8 cellular contexts compared by ENCODE assay signal in the genomic region with DNA sequence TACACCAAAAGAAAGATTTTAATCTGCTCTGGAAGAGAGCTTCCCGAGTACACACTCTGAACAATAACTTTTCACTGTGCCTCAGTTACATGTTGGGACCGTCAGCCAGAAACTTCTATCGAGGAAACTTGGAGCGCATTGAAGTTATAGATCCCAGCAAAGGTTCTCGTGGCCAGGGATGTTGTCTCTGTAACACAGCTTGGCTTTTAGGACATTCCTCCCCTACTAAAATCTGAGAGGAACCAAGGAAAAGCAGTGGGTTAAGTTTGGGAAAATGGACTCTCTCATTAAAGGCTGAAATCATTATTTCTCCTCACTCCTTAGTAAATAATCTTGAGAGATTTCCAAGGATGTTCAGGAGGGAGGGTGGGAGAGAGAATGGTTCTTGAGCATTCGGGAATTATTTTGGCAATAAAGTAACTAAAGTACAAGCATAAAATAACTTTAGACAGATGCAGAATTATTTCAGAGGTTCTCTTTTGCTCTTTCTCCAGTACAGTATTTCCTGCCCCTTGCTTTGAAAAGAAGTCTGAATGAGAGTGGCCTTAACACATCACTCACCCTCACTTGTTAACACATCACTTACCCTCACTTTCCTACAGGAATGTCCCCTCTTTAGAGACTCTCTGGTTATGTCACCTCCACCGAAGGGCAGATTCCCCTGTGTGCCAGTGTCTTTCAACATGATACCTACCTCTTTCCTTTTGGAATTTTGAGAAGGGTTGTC. TPM values are rescaled to one million over a fixed set of nuclear protein-coding genes. Genes with fewer than 3 reads are reported as not detected.
DNase-seq lines count a peak whose midpoint lies in the region; TF ChIP-seq lines count a peak whose summit lies in the region.

No MANE protein-coding gene starts in this region.

- H3K4me3 Mint-ChIP-seq in endodermal cell, result peak overlapping the region; percentile 74

- H2BK12ac ChIP-seq in trophoblast cell (ENCODE audit: low read length), result no peak overlapping the region

- H3K9me3 ChIP-seq in endodermal cell (ENCODE audit: control insufficient read depth, low read length) (no peaks in the 10 kb centered on the region), parathyroid adenoma (ENCODE audit: control insufficient read depth, low read length) (no peaks in the 10 kb centered on the region), trophoblast cell (ENCODE audit: insufficient read depth, low read depth, low read length) (peaks cover 2% of the 10 kb centered on the region)

- H3K79me2 ChIP-seq in parathyroid adenoma, result no peaks in the 10 kb centered on the region
- H3K79me2 ChIP-seq in trophoblast cell (ENCODE audit: control insufficient read depth, insufficient read depth, low read length, poor library complexity), result no peaks in the 10 kb centered on the region

- TF ChIP-seq CTCF in endodermal cell (conservative IDR thresholded peaks at IDR 0.05) (no peak), parathyroid adenoma (IDR thresholded peaks at IDR 0.05) (no peak), RWPE1 (conservative IDR thresholded peaks at IDR 0.05; ENCODE audit: low read depth) (no peak)

- no peak overlapping the region for H3K4ac ChIP-seq in trophoblast cell (ENCODE audit: low read depth, low read length)

- no peak overlapping the region for H3K14ac ChIP-seq in trophoblast cell (ENCODE audit: low read length)

- no peak overlapping the region for H3K9ac ChIP-seq in endodermal cell (ENCODE audit: extremely low read depth, low read length, poor library complexity, severe bottlenecking)
- H3K9ac ChIP-seq in parathyroid adenoma, result no peak overlapping the region
- no peak overlapping the region for H3K9ac ChIP-seq in trophoblast cell (ENCODE audit: low read length)

- H3K4me1 ChIP-seq in endodermal cell (ENCODE audit: control insufficient read depth, insufficient read depth, low read length), result peaks cover 2% of the 10 kb centered on the region
- peaks cover 26% of the 10 kb centered on the region for H3K4me1 ChIP-seq in parathyroid adenoma
- H3K4me1 ChIP-seq in trophoblast cell (ENCODE audit: control insufficient read depth in 1 of 2, insufficient read depth in 2 of 2, low read length in 2 of 2), result peaks cover 6 to 11% of the 10 kb centered on the region in 2 experiments

- peak overlapping the region; percentile 95 for H3K4me2 ChIP-seq in parathyroid adenoma (ENCODE audit: low read length)
- no peak overlapping the region for H3K4me2 ChIP-seq in trophoblast cell (ENCODE audit: low read length)

- no peak overlapping the region for H3K27ac Mint-ChIP-seq in endodermal cell

- H4K91ac ChIP-seq in trophoblast cell (ENCODE audit: low read depth, low read length), result no peak overlapping the region

- peaks cover 27% of the 10 kb centered on the region for H3K4me1 Mint-ChIP-seq in endodermal cell

- 4 to 19% methylated on average over 4 to 7 of the region's 7 CpGs for WGBS in endodermal cell (ENCODE audit: insufficient coverage in 1 of 2, insufficient read length in 1 of 2), 2 experiments
- no CpG with 5 or more reads among the region's 7 CpGs for WGBS in trophoblast cell (ENCODE audit: extremely low coverage, insufficient coverage, insufficient read length)

- H2BK5ac ChIP-seq in trophoblast cell (ENCODE audit: low read depth, low read length, poor library complexity), result no peak overlapping the region

- H2AK5ac ChIP-seq in trophoblast cell (ENCODE audit: low read length), result no peak overlapping the region

- H4K8ac ChIP-seq in trophoblast cell (ENCODE audit: low read depth, low read length), result no peak overlapping the region

- peak; percentile 28 for DNase-seq in DMS79 (lab: John Stamatoyannopoulos, UW)
- DNase-seq in NCI-H748 (lab: John Stamatoyannopoulos, UW; ENCODE audit: unreplicated experiment), result peak; percentile 54
- no peak for DNase-seq in endodermal cell
- no peak for DNase-seq in RWPE1 (ENCODE audit: low spot score)
- DNase-seq in SIG-M5 treated with dmso at 0.1 percent for 504 hours (lab: John Stamatoyannopoulos, UW; ENCODE audit: unreplicated experiment), result no peak
- DNase-seq in NCI-H524 treated with DMSO at 0.1 percent for 48 hours (lab: John Stamatoyannopoulos, UW), result no peak
- DNase-seq in trophoblast cell, result no peak

- no peak overlapping the region for H2BK120ac ChIP-seq in trophoblast cell (ENCODE audit: insufficient read depth, low read length, poor library complexity)

- no peak overlapping the region for H3K23ac ChIP-seq in trophoblast cell (ENCODE audit: low read length)

- peak overlapping the region; percentile 71 for H3K4me3 ChIP-seq in endodermal cell (ENCODE audit: low read length)
- H3K4me3 ChIP-seq in parathyroid adenoma (ENCODE audit: low read depth, low read length), result peak overlapping the region; percentile 33
- no peak overlapping the region for H3K4me3 ChIP-seq in trophoblast cell (ENCODE audit: low read depth, low read length)

- no peak overlapping the region for H3K27ac ChIP-seq in endodermal cell (ENCODE audit: low read depth, low read length)
- peak overlapping the region; percentile 87 for H3K27ac ChIP-seq in parathyroid adenoma
- no peak overlapping the region; the same call in 1 of the 2 replicates for H3K27ac ChIP-seq in RWPE1
- H3K27ac ChIP-seq in trophoblast cell (ENCODE audit: low read depth, low read length), result no peak overlapping the region

- H3K36me3 ChIP-seq in endodermal cell (ENCODE audit: control insufficient read depth, insufficient read depth, low read length) (no peaks in the 10 kb centered on the region), parathyroid adenoma (ENCODE audit: control insufficient read depth, insufficient read depth, low read length) (no peaks in the 10 kb centered on the region), trophoblast cell (ENCODE audit: control insufficient read depth in 1 of 2, insufficient read depth in 2 of 2, low read length in 2 of 2) (no peaks in the 10 kb centered on the region)

- H3K27me3 ChIP-seq in endodermal cell (ENCODE audit: control insufficient read depth, insufficient read depth, low read length, poor library complexity, severe bottlenecking), result peaks cover 68% of the 10 kb centered on the region
- no peaks in the 10 kb centered on the region for H3K27me3 ChIP-seq in parathyroid adenoma (ENCODE audit: control insufficient read depth, insufficient read depth, low read length)
- peaks cover 35% of the 10 kb centered on the region for H3K27me3 ChIP-seq in trophoblast cell (ENCODE audit: insufficient read depth, low read length)

- H2AFZ ChIP-seq in parathyroid adenoma, result peak overlapping the region; percentile 45
- H2AFZ ChIP-seq in trophoblast cell (ENCODE audit: insufficient read depth, low read length, poor library complexity), result no peak overlapping the region

- H3K27me3 Mint-ChIP-seq in endodermal cell (ENCODE audit: insufficient read depth), result peaks cover 62% of the 10 kb centered on the region

- CTCF ChIA-PET in RWPE1 (lab: Yijun Ruan, JAX), result interaction anchor here (0.5 to 0.7 kb wide), 6 partner anchors 14 to 1363 kb away, joined by 3 to 5 read pairs (median 4); no protein-coding TSS in a partner anchor

- H3K36me3 Mint-ChIP-seq in endodermal cell (ENCODE audit: low read depth), result no peaks in the 10 kb centered on the region

- POLR2A ChIA-PET in RWPE1 (lab: Yijun Ruan, JAX; ENCODE audit: low non-redundant PET), result no interaction called here

- H3K79me1 ChIP-seq in trophoblast cell (ENCODE audit: low read length), result no peaks in the 10 kb centered on the region

- no peak overlapping the region for H3K18ac ChIP-seq in trophoblast cell (ENCODE audit: low read length)

- H3K9me3 Mint-ChIP-seq in endodermal cell, result no peaks in the 10 kb centered on the region

- H4K12ac ChIP-seq in trophoblast cell (ENCODE audit: low read depth, low read length), result no peak overlapping the region

RNA-seq across cellular contexts. Expression of gene NFIA, which starts 1.8 kb away (rescaled TPM):
- total RNA-seq in endodermal cell, result 1 to 10 TPM; 2.3 to 3.8 TPM
- polyA plus RNA-seq in endodermal cell (2013, experiment 1 of 2), result 3.7 TPM
- polyA plus RNA-seq in endodermal cell (2013, experiment 2 of 2), result 5.1 TPM
- 0.12 and 0.23 TPM in 2 replicates for polyA plus RNA-seq in trophoblast cell (2013)

Comparison
In these comparisons a context has a peak if more than half of its experiments do, and no peak if none do; other contexts are left out.
1. DNase-seq: peak in DMS79 (single experiment) and NCI-H748 (single experiment); none in endodermal cell (single experiment), RWPE1 (single experiment), SIG-M5 treated with dmso at 0.1 percent for 504 hours (single experiment), NCI-H524 treated with DMSO at 0.1 percent for 48 hours (single experiment) and trophoblast cell (0 of 2).